Comparison of ENCODE assay signal across 12 cellular contexts in the genomic region with DNA sequence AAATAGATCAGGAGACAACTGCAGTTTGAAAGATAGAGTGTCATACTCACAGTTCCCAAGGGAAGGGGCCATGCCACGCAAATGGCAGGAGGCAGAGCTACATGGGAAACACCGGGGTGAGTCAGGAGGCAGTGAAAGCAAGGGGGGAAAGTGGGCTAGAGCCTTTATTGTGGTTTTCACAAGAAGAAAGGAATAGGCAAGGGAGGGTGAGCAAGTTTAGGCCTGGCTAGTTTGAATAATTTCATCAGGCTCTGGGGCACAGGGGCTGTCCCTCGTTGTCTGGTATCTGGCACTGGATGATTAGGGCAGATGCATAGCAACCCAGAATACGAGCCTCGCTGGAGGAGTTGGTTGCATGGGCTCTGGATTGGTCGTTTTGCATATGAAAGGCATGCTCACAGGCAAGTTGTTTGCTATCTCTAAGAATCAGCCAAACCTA. TPM values are rescaled to one million over a fixed set of nuclear protein-coding genes. Genes with fewer than 3 reads are reported as not detected.
DNase-seq lines count a peak whose midpoint lies in the region; ATAC-seq and TF ChIP-seq lines count a peak whose summit lies in the region.
"Had no signal": no experiment of that assay in that cellular context is flagged by ENCODE, and none has a peak within 500 bp of the region (broad histone marks: within the 10 kb centered on the region; RNA-seq: fewer than 3 reads in every experiment).

No MANE protein-coding gene starts in this region.

- no peaks in the 10 kb centered on the region for H4K20me1 ChIP-seq in osteoblast (ENCODE audit: insufficient read depth, low read length)

- no peaks in the 10 kb centered on the region for H3K9me3 Mint-ChIP-seq in progenitor cell of endocrine pancreas (ENCODE audit: low read depth)

- H2AFZ ChIP-seq in osteoblast (ENCODE audit: low read length): no peak overlapping the region

- H3K4me1 Mint-ChIP-seq in progenitor cell of endocrine pancreas (ENCODE audit: low read depth): no peaks in the 10 kb centered on the region

- no peak overlapping the region for H3K4me3 ChIP-seq in RWPE2 (ENCODE audit: severe bottlenecking)
- H3K4me3 ChIP-seq in osteoblast (ENCODE audit: insufficient read depth, low read length): no peak overlapping the region
- no peak overlapping the region for H3K4me3 ChIP-seq in tibial artery
- H3K4me3 ChIP-seq: tibial nerve had no signal

- intact Hi-C loops in tibial artery (cut with DNase I; ENCODE audit: low total_unique reads): no loop called here

- H3K4me3 Mint-ChIP-seq in progenitor cell of endocrine pancreas (ENCODE audit: low read depth): no peak overlapping the region

- H3K27ac ChIP-seq in RWPE2 (ENCODE audit: poor library complexity, severe bottlenecking): no peak overlapping the region
- no peak overlapping the region for H3K27ac ChIP-seq in osteoblast (ENCODE audit: low read depth, low read length)
- H3K27ac ChIP-seq in tibial artery: no peak overlapping the region
- H3K27ac ChIP-seq: tibial nerve had no signal

- peak; percentile 87 for DNase-seq in ELF-1 (ENCODE audit: low read depth, low spot score)
- no peak for DNase-seq in RWPE2 (ENCODE audit: low spot score)
- peak; percentile 17 for DNase-seq in osteoblast (ENCODE audit: insufficient read length, low spot score, missing footprints)
- DNase-seq in progenitor cell of endocrine pancreas (ENCODE audit: low spot score, unreplicated experiment): no peak
- no peak for DNase-seq in Ammon's horn (ENCODE audit: low spot score)
- DNase-seq in tibial artery: no peak
- DNase-seq: OCI-M1, T1000 had no signal

- H3K9me3 ChIP-seq in RWPE2 (ENCODE audit: severe bottlenecking): no peaks in the 10 kb centered on the region
- no peaks in the 10 kb centered on the region for H3K9me3 ChIP-seq in osteoblast (ENCODE audit: low read depth, low read length)
- H3K9me3 ChIP-seq in tibial artery: no peaks in the 10 kb centered on the region
- H3K9me3 ChIP-seq: tibial nerve had no signal

- TF ChIP-seq CTCF in RWPE2 (IDR thresholded peaks at IDR 0.05; ENCODE audit: poor library complexity, severe bottlenecking) (no peak), osteoblast (IDR thresholded peaks at IDR 0.05; ENCODE audit: extremely low read depth, low read depth, low read length) (no peak), progenitor cell of endocrine pancreas (IDR thresholded peaks at IDR 0.05; ENCODE audit: unreplicated experiment) (no peak), tibial artery (IDR thresholded peaks at IDR 0.05) (no peak)

- no peak overlapping the region for H3K4me2 ChIP-seq in osteoblast (ENCODE audit: insufficient read depth, low read length)

- no peaks in the 10 kb centered on the region for H3K36me3 Mint-ChIP-seq in progenitor cell of endocrine pancreas (ENCODE audit: insufficient read depth)

- no peaks in the 10 kb centered on the region for H3K79me2 ChIP-seq in osteoblast (ENCODE audit: insufficient read depth, low read length)

- H3K4me1 ChIP-seq in RWPE2 (ENCODE audit: insufficient read depth, poor library complexity, severe bottlenecking): no peaks in the 10 kb centered on the region
- H3K4me1 ChIP-seq in osteoblast (ENCODE audit: insufficient read depth, low read length): no peaks in the 10 kb centered on the region
- no peaks in the 10 kb centered on the region for H3K4me1 ChIP-seq in tibial artery
- H3K4me1 ChIP-seq: tibial nerve had no signal

- H3K27me3 ChIP-seq in RWPE2 (ENCODE audit: insufficient read depth, poor library complexity, severe bottlenecking) (peaks cover 12% of the 10 kb centered on the region), osteoblast (ENCODE audit: insufficient read depth, low read length) (no peaks in the 10 kb centered on the region), tibial artery (peaks cover 0 to 9% of the 10 kb centered on the region in 2 donors)
- H3K27me3 ChIP-seq: tibial nerve had no signal

- ATAC-seq in GM21447 (IDR thresholded peaks at IDR 0.05; ENCODE audit: unreplicated experiment): peak; percentile 61
- ATAC-seq in RWPE2 (ENCODE audit: low read depth): peak; percentile 44; the same call in 2 of the 3 replicates
- no peak for ATAC-seq in HG02763 (IDR thresholded peaks at IDR 0.05; ENCODE audit: unreplicated experiment)

- peaks cover 3% of the 10 kb centered on the region for H3K27me3 Mint-ChIP-seq in progenitor cell of endocrine pancreas

- no peaks in the 10 kb centered on the region for H3K36me3 ChIP-seq in RWPE2 (ENCODE audit: low read depth)
- no peaks in the 10 kb centered on the region for H3K36me3 ChIP-seq in osteoblast (ENCODE audit: insufficient read depth, low read length)
- no peaks in the 10 kb centered on the region for H3K36me3 ChIP-seq in tibial artery
- H3K36me3 ChIP-seq: tibial nerve had no signal

- no peak overlapping the region for H3K27ac Mint-ChIP-seq in progenitor cell of endocrine pancreas

RNA-seq across cellular contexts. Expression of gene ITLN2, which starts 17.0 kb away (rescaled TPM):
- total RNA-seq in osteoblast: not detected in 2 replicates
- total RNA-seq in progenitor cell of endocrine pancreas: 1.2 and 1.8 TPM in 2 replicates
- total RNA-seq: skeletal muscle tissue, tibial nerve had no signal

RNA-seq across cellular contexts. Expression of gene F11R, which starts 49.3 kb away (rescaled TPM):
- total RNA-seq in osteoblast (0.72 and 1.2 TPM in 2 replicates), progenitor cell of endocrine pancreas (149 and 156 TPM in 2 replicates)

Comparison
In these comparisons a context has a peak if more than half of its experiments do, and no peak if none do; other contexts are left out.
1. DNase-seq: peak in ELF-1 (single experiment) and osteoblast (single experiment); none in RWPE2 (single experiment), progenitor cell of endocrine pancreas (single experiment), Ammon's horn (single experiment) and tibial artery (0 of 2).
2. RNA of gene F11R, which starts 49.3 kb away (total RNA-seq): 149 to 156 TPM in progenitor cell of endocrine pancreas; 0.72 to 1.2 TPM in osteoblast; every median in the first group is over 10 times any median in the second.